17 cellular contexts compared by ENCODE assay signal in genomic region chr1:231958448-231958847, GRCh38.
"Had no signal": no experiment of that assay in that cellular context is flagged by ENCODE, and none has a peak within 500 bp of the region (broad histone marks: within the 10 kb centered on the region; RNA-seq: fewer than 3 reads in every experiment).

No MANE protein-coding gene starts in this region.

- DNase-seq: activated CD4-positive, alpha-beta memory T cell treated with anti-CD3 and anti-CD28 coated beads, Interleukin-2, amount 10 ng/mL, durations not matched to agents 7 days and 5 days; activated CD4-positive, alpha-beta T cell treated with anti-CD3 and anti-CD28 coated beads for 4 hours; activated CD8-positive, alpha-beta memory T cell treated with anti-CD3 and anti-CD28 coated beads, Interleukin-2, amount 50 U/mL, for 4 hours; activated gamma-delta T cell treated with Interleukin-2 at 50 U/mL for 16 hours; amygdala; cerebellar nuclear complex; effector CD8-positive, alpha-beta T cell; esophagus squamous epithelium; heart right ventricle; left cardiac atrium; lower lobe of right lung; psoas muscle; right lobe of liver; spleen; stimulated activated naive CD8-positive, alpha-beta T cell treated with anti-CD3 and anti-CD28 coated beads, Interleukin-15, amount 100 ng/mL, for 72 hours; T-helper 17 cell had no signal

- H3K36me3 ChIP-seq: esophagus squamous epithelium, gastroesophageal sphincter, lower lobe of right lung, right lobe of liver had no signal

- H3K27me3 ChIP-seq: esophagus squamous epithelium, gastroesophageal sphincter, heart right ventricle, right lobe of liver, spleen had no signal

- H3K9me3 ChIP-seq: esophagus squamous epithelium, gastroesophageal sphincter, lower lobe of right lung, psoas muscle, right lobe of liver had no signal

- H3K4me3 ChIP-seq: esophagus squamous epithelium, gastroesophageal sphincter, heart right ventricle, lower lobe of right lung, psoas muscle, right lobe of liver, spleen had no signal

- H3K27ac ChIP-seq: esophagus squamous epithelium, gastroesophageal sphincter, heart right ventricle, lower lobe of right lung, psoas muscle, right lobe of liver, spleen had no signal

- H3K4me1 ChIP-seq: esophagus squamous epithelium, gastroesophageal sphincter, lower lobe of right lung, psoas muscle, right lobe of liver, spleen had no signal
